ENCODE assay signal across 26 cellular contexts in genomic region chr6:10791673-10792072, GRCh38. TPM values are rescaled to one million over a fixed set of nuclear protein-coding genes. Genes with fewer than 3 reads are reported as not detected.
DNase-seq lines count a peak whose midpoint lies in the region; ATAC-seq, FAIRE-seq and TF ChIP-seq lines count a peak whose summit lies in the region.
"Had no signal": no experiment of that assay in that cellular context is flagged by ENCODE, and none has a peak within 500 bp of the region (broad histone marks: within the 10 kb centered on the region; RNA-seq: fewer than 3 reads in every experiment).

No MANE protein-coding gene starts in this region.

- H3K4me1 Mint-ChIP-seq in activated CD4-positive, alpha-beta T cell treated with anti-CD3 and anti-CD28 coated beads for 36 hours = peaks cover 4% of the 10 kb centered on the region
- H3K4me1 Mint-ChIP-seq in activated CD4-positive, alpha-beta T cell treated with anti-CD3 and anti-CD28 coated beads, Interleukin-2, amount 10 ng/mL, durations not matched to agents 7 days and 5 days = no peaks in the 10 kb centered on the region
- H3K4me1 Mint-ChIP-seq in astrocyte (ENCODE audit: low read depth, unreplicated experiment) = no peaks in the 10 kb centered on the region
- H3K4me1 Mint-ChIP-seq in stimulated activated effector memory CD8-positive, alpha-beta T cell treated with anti-CD3 and anti-CD28 coated beads, Interleukin-12 subunit alpha, Interleukin-12 subunit beta, amount 100 ng/mL, for 72 hours = no peaks in the 10 kb centered on the region
- H3K4me1 Mint-ChIP-seq: B cell; CD4-positive, CD25-positive, alpha-beta regulatory T cell; GM23338; H9 had no signal

- no peak for TF ChIP-seq CTCF in astrocyte (IDR thresholded peaks at IDR 0.05; ENCODE audit: insufficient read depth, low read depth, low read length)

- H2AFZ ChIP-seq in astrocyte (ENCODE audit: low read depth, low read length) = no peak overlapping the region
- H2AFZ ChIP-seq: GM23338 had no signal

- H3K36me3 Mint-ChIP-seq in activated CD4-positive, alpha-beta T cell treated with anti-CD3 and anti-CD28 coated beads for 36 hours (ENCODE audit: low read depth) = peaks cover 16% of the 10 kb centered on the region
- H3K36me3 Mint-ChIP-seq in activated CD4-positive, alpha-beta T cell treated with anti-CD3 and anti-CD28 coated beads, Interleukin-2, amount 10 ng/mL, durations not matched to agents 7 days and 5 days (ENCODE audit: low read depth) = peaks cover 3% of the 10 kb centered on the region
- peaks cover 4% of the 10 kb centered on the region for H3K36me3 Mint-ChIP-seq in astrocyte (ENCODE audit: low read depth, unreplicated experiment)
- H3K36me3 Mint-ChIP-seq in stimulated activated effector memory CD8-positive, alpha-beta T cell treated with anti-CD3 and anti-CD28 coated beads, Interleukin-12 subunit alpha, Interleukin-12 subunit beta, amount 100 ng/mL, for 72 hours = peaks cover 14% of the 10 kb centered on the region

- no peaks in the 10 kb centered on the region for H3K9me3 ChIP-seq in astrocyte (ENCODE audit: insufficient read depth, low read depth, low read length)
- H3K9me3 ChIP-seq: BLaER1, Caco-2 had no signal

- no peak for FAIRE-seq in astrocyte (lab: Jason Lieb, UNC)
- FAIRE-seq: A204.1, D721Med, GM12891, GM18507 had no signal

- H3K27ac Mint-ChIP-seq in activated CD4-positive, alpha-beta T cell treated with anti-CD3 and anti-CD28 coated beads for 36 hours = no peak overlapping the region
- no peak overlapping the region for H3K27ac Mint-ChIP-seq in activated CD4-positive, alpha-beta T cell treated with anti-CD3 and anti-CD28 coated beads, Interleukin-2, amount 10 ng/mL, durations not matched to agents 7 days and 5 days
- H3K27ac Mint-ChIP-seq in astrocyte (ENCODE audit: unreplicated experiment) = no peak overlapping the region
- H3K27ac Mint-ChIP-seq in stimulated activated effector memory CD8-positive, alpha-beta T cell treated with anti-CD3 and anti-CD28 coated beads, Interleukin-12 subunit alpha, Interleukin-12 subunit beta, amount 100 ng/mL, for 72 hours = no peak overlapping the region
- H3K27ac Mint-ChIP-seq: B cell; CD4-positive, CD25-positive, alpha-beta regulatory T cell; CD8-positive, alpha-beta T cell; GM23338; H9 had no signal

- no peaks in the 10 kb centered on the region for H3K27me3 ChIP-seq in astrocyte (ENCODE audit: insufficient read depth, low read length)
- H3K27me3 ChIP-seq: BLaER1 had no signal

- no peak overlapping the region for H3K4me3 Mint-ChIP-seq in activated CD4-positive, alpha-beta T cell treated with anti-CD3 and anti-CD28 coated beads for 36 hours
- no peak overlapping the region for H3K4me3 Mint-ChIP-seq in activated CD4-positive, alpha-beta T cell treated with anti-CD3 and anti-CD28 coated beads, Interleukin-2, amount 10 ng/mL, durations not matched to agents 7 days and 5 days
- H3K4me3 Mint-ChIP-seq in astrocyte (ENCODE audit: unreplicated experiment) = no peak overlapping the region
- no peak overlapping the region for H3K4me3 Mint-ChIP-seq in stimulated activated effector memory CD8-positive, alpha-beta T cell treated with anti-CD3 and anti-CD28 coated beads, Interleukin-12 subunit alpha, Interleukin-12 subunit beta, amount 100 ng/mL, for 72 hours
- H3K4me3 Mint-ChIP-seq: B cell; CD4-positive, CD25-positive, alpha-beta regulatory T cell; CD8-positive, alpha-beta T cell; GM23338; H9 had no signal

- no peaks in the 10 kb centered on the region for H3K27me3 Mint-ChIP-seq in activated CD4-positive, alpha-beta T cell treated with anti-CD3 and anti-CD28 coated beads for 36 hours
- no peaks in the 10 kb centered on the region for H3K27me3 Mint-ChIP-seq in activated CD4-positive, alpha-beta T cell treated with anti-CD3 and anti-CD28 coated beads, Interleukin-2, amount 10 ng/mL, durations not matched to agents 7 days and 5 days
- H3K27me3 Mint-ChIP-seq in astrocyte (ENCODE audit: low read depth, unreplicated experiment) = no peaks in the 10 kb centered on the region
- H3K27me3 Mint-ChIP-seq: B cell; CD4-positive, CD25-positive, alpha-beta regulatory T cell had no signal

- no peak for DNase-seq in activated CD4-positive, alpha-beta T cell treated with anti-CD3 and anti-CD28 coated beads for 36 hours
- DNase-seq in activated CD4-positive, alpha-beta T cell treated with anti-CD3 and anti-CD28 coated beads, Interleukin-2, amount 10 ng/mL, durations not matched to agents 7 days and 5 days = no peak
- peak; percentile 4 for DNase-seq in LHCN-M2 (ENCODE audit: low read depth)
- peak; percentile 8 for DNase-seq in astrocyte (ENCODE audit: low read depth)
- DNase-seq in stimulated activated effector memory CD8-positive, alpha-beta T cell treated with anti-CD3 and anti-CD28 coated beads, Interleukin-12 subunit alpha, Interleukin-12 subunit beta, amount 100 ng/mL, for 72 hours (ENCODE audit: low spot score in 2 of 2) = no peak
- DNase-seq in DMS53 treated with DMSO at 0.1 percent for 48 hours (lab: John Stamatoyannopoulos, UW; ENCODE audit: unreplicated experiment) = no peak
- DNase-seq in activated CD4-positive, CD25-positive, alpha-beta regulatory T cell treated with anti-CD3 and anti-CD28 coated beads, Interleukin-2, amount 50 U/mL, for 72 hours = no peak
- DNase-seq: Caco-2; CD4-positive, CD25-positive, alpha-beta regulatory T cell; CD8-positive, alpha-beta T cell; DMS 273 treated with DMSO at 0.1 percent for 48 hours; DMS79 treated with DMSO at 0.1 percent for 48 hours; GF-D8; H9 had no signal

- H3K4me1 ChIP-seq in astrocyte (ENCODE audit: insufficient read depth, low read length) = no peaks in the 10 kb centered on the region
- H3K4me1 ChIP-seq: BLaER1, Caco-2 had no signal

- H3K27ac ChIP-seq in astrocyte (ENCODE audit: low read depth, low read length) = no peak overlapping the region
- H3K27ac ChIP-seq: 22Rv1, BLaER1, C4-2B had no signal

- CTCF ChIA-PET in activated CD4-positive, alpha-beta T cell treated with anti-CD3 and anti-CD28 coated beads for 36 hours (lab: Charles Lee) = interaction anchor here (1.3 kb wide), 1 partner anchor 9 kb away, joined by 3 read pairs; no protein-coding TSS in a partner anchor
- CTCF ChIA-PET in activated CD4-positive, alpha-beta T cell treated with anti-CD3 and anti-CD28 coated beads, Interleukin-2, amount 10 ng/mL, durations not matched to agents 7 days and 5 days (lab: Charles Lee) = interaction anchor here (1.8 kb wide), 1 partner anchor 281 kb away, joined by 5 read pairs; no protein-coding TSS in a partner anchor

- peak; percentile 23 for ATAC-seq in activated CD4-positive, alpha-beta T cell treated with anti-CD3 and anti-CD28 coated beads for 36 hours
- peak; percentile 42 for ATAC-seq in stimulated activated effector memory CD8-positive, alpha-beta T cell treated with anti-CD3 and anti-CD28 coated beads, Interleukin-12 subunit alpha, Interleukin-12 subunit beta, amount 100 ng/mL, for 72 hours
- ATAC-seq: CD8-positive, alpha-beta T cell; GM23338; HCT116 had no signal

- no peaks in the 10 kb centered on the region for H3K79me2 ChIP-seq in astrocyte (ENCODE audit: insufficient read depth, low read length)

- intact Hi-C loops in activated CD4-positive, alpha-beta T cell treated with anti-CD3 and anti-CD28 coated beads for 36 hours (cut with DNase I, micrococcal nuclease) = no loop called here

- no peaks in the 10 kb centered on the region for H3K36me3 ChIP-seq in astrocyte (ENCODE audit: insufficient read depth, low read length)

- POLR2A ChIA-PET in activated CD4-positive, alpha-beta T cell treated with anti-CD3 and anti-CD28 coated beads for 36 hours (lab: Charles Lee) = no interaction called here
- POLR2A ChIA-PET in activated CD4-positive, alpha-beta T cell treated with anti-CD3 and anti-CD28 coated beads, Interleukin-2, amount 10 ng/mL, durations not matched to agents 7 days and 5 days (lab: Charles Lee) = no interaction called here

- no peak overlapping the region for H3K4me3 ChIP-seq in astrocyte (ENCODE audit: insufficient read depth, low read depth, low read length)
- H3K4me3 ChIP-seq: BLaER1, GM23338 had no signal

- no peak overlapping the region for H3K9ac ChIP-seq in astrocyte (ENCODE audit: low read length)
- H3K9ac ChIP-seq: BLaER1 had no signal

- H4K20me1 ChIP-seq in astrocyte (ENCODE audit: insufficient read depth, low read length) = no peaks in the 10 kb centered on the region
- H4K20me1 ChIP-seq: BLaER1 had no signal

- H3K9me3 Mint-ChIP-seq in activated CD4-positive, alpha-beta T cell treated with anti-CD3 and anti-CD28 coated beads for 36 hours (ENCODE audit: low read depth) = no peaks in the 10 kb centered on the region
- H3K9me3 Mint-ChIP-seq in activated CD4-positive, alpha-beta T cell treated with anti-CD3 and anti-CD28 coated beads, Interleukin-2, amount 10 ng/mL, durations not matched to agents 7 days and 5 days = no peaks in the 10 kb centered on the region
- H3K9me3 Mint-ChIP-seq in astrocyte (ENCODE audit: unreplicated experiment) = no peaks in the 10 kb centered on the region
- H3K9me3 Mint-ChIP-seq in stimulated activated effector memory CD8-positive, alpha-beta T cell treated with anti-CD3 and anti-CD28 coated beads, Interleukin-12 subunit alpha, Interleukin-12 subunit beta, amount 100 ng/mL, for 72 hours = no peaks in the 10 kb centered on the region
- H3K9me3 Mint-ChIP-seq: CD8-positive, alpha-beta T cell; GM23338; H9 had no signal

- H3K4me2 ChIP-seq in astrocyte (ENCODE audit: low read length) = no peak overlapping the region
- H3K4me2 ChIP-seq: BLaER1, GM23338 had no signal

RNA-seq across cellular contexts. Expression of gene TMEM14B, which starts 44.1 kb away (rescaled TPM):
- 10 to 100 TPM; 77.2 to 99.3 TPM for total RNA-seq in activated CD4-positive, alpha-beta T cell treated with anti-CD3 and anti-CD28 coated beads for 36 hours
- total RNA-seq in activated CD4-positive, alpha-beta T cell treated with anti-CD3 and anti-CD28 coated beads, Interleukin-2, amount 10 ng/mL, durations not matched to agents 7 days and 5 days = 10 to 100 TPM; 78.3 to 83.6 TPM
- 79.0 and 91.4 TPM in 2 replicates for total RNA-seq in LHCN-M2 (2014; rRNA removed)
- 88.4 TPM for polyA plus RNA-seq in LHCN-M2 (2012)
- 52.2 and 52.8 TPM in 2 replicates for total RNA-seq in astrocyte

RNA-seq across cellular contexts. Expression of gene MAK, which starts 46.7 kb away (rescaled TPM):
- under 1 TPM; 0.42 to 0.43 TPM for total RNA-seq in activated CD4-positive, alpha-beta T cell treated with anti-CD3 and anti-CD28 coated beads for 36 hours
- under 1 TPM in 1 of 2 experiments, not detected in 1; 0.07 TPM for total RNA-seq in activated CD4-positive, alpha-beta T cell treated with anti-CD3 and anti-CD28 coated beads, Interleukin-2, amount 10 ng/mL, durations not matched to agents 7 days and 5 days
- total RNA-seq in LHCN-M2 (2014; rRNA removed) = not detected in 2 replicates
- polyA plus RNA-seq in LHCN-M2 (2012) = 0.05 TPM
- 0.05 TPM in 1 of 2 replicates, not detected in the other for total RNA-seq in astrocyte
- total RNA-seq: B cell, Daoy had no signal
- polyA plus RNA-seq: AG04450 had no signal

Comparison
In these comparisons a context has a peak if more than half of its experiments do, and no peak if none do; other contexts are left out.
1. DNase-seq: peak in LHCN-M2 (single experiment) and astrocyte (single experiment); none in activated CD4-positive, alpha-beta T cell treated with anti-CD3 and anti-CD28 coated beads for 36 hours (single experiment), activated CD4-positive, alpha-beta T cell treated with anti-CD3 and anti-CD28 coated beads, Interleukin-2, amount 10 ng/mL, durations not matched to agents 7 days and 5 days (single experiment), stimulated activated effector memory CD8-positive, alpha-beta T cell treated with anti-CD3 and anti-CD28 coated beads, Interleukin-12 subunit alpha, Interleukin-12 subunit beta, amount 100 ng/mL, for 72 hours (0 of 2), DMS53 treated with DMSO at 0.1 percent for 48 hours (single experiment) and activated CD4-positive, CD25-positive, alpha-beta regulatory T cell treated with anti-CD3 and anti-CD28 coated beads, Interleukin-2, amount 50 U/mL, for 72 hours (single experiment).